Comparison of ENCODE assay signal across 38 cellular contexts in genomic region chr14:20583908-20584307, GRCh38. TPM values are rescaled to one million over a fixed set of nuclear protein-coding genes. Genes with fewer than 3 reads are reported as not detected.
"Had no signal": no experiment of that assay in that cellular context is flagged by ENCODE, and none has a peak within 500 bp of the region (broad histone marks: within the 10 kb centered on the region; RNA-seq: fewer than 3 reads in every experiment).

No MANE protein-coding gene starts in this region.

- H3K4me3 ChIP-seq: pancreas, psoas muscle, sigmoid colon, uterus had no signal

- H3K4me1 Mint-ChIP-seq: activated naive CD4-positive, alpha-beta T cell treated with anti-CD3 and anti-CD28 coated beads, Interleukin-2, amount 50 U/mL, for 24 hours; activated naive CD8-positive, alpha-beta T cell treated with anti-CD3 and anti-CD28 coated beads, Interleukin-2, amount 50 U/mL, for 24 hours; immature natural killer cell; stimulated activated memory B cell treated with anti-CD40 and anti-IgM and Interleukin-4, amounts not matched to agents 10 μg/mL and 1 μg/mL and 100 μg/mL, for 72 hours; stimulated activated naive CD8-positive, alpha-beta T cell treated with anti-CD3 and anti-CD28 coated beads, Interleukin-15, amount 100 ng/mL, for 72 hours had no signal

- H3K9me3 Mint-ChIP-seq: activated CD8-positive, alpha-beta T cell treated with anti-CD3 and anti-CD28 coated beads for 36 hours; activated T-helper 2 cell treated with anti-CD3 and anti-CD28 coated beads, Interferon-gamma antibody, Interleukin-2, Interleukin-4, amounts not matched to agents 10 μg/mL and 5 μg/mL and 100 μg/mL, durations not matched to agents 14 hours and 24 hours and 36 hours; immature natural killer cell; stimulated activated naive CD8-positive, alpha-beta T cell treated with anti-CD3 and anti-CD28 coated beads, Interleukin-15, amount 100 ng/mL, for 72 hours; type B pancreatic cell had no signal

- DNase-seq: activated CD4-positive, alpha-beta T cell treated with anti-CD3 and anti-CD28 coated beads, Interleukin-2, amount 50 U/mL, for 1 hour; activated CD4-positive, CD25-positive, alpha-beta regulatory T cell treated with anti-CD3 and anti-CD28 coated beads, Interleukin-2, amount 50 U/mL, for 72 hours; activated CD8-positive, alpha-beta T cell treated with anti-CD3 and anti-CD28 coated beads for 36 hours; activated naive CD8-positive, alpha-beta T cell treated with anti-CD3 and anti-CD28 coated beads, Interleukin-2, amount 50 U/mL, for 24 hours; activated T-cell treated with anti-CD3 and anti-CD28 coated beads, Interleukin-2, amount 50 U/mL, for 4 hours; amygdala; caudate nucleus; cortex of kidney; foreskin fibroblast; head of caudate nucleus; hypothalamus; immature natural killer cell; kidney; left colon; midbrain; naive thymus-derived CD4-positive, alpha-beta T cell; pancreas; psoas muscle; sigmoid colon; small intestine; stimulated activated CD4-positive, alpha-beta T cell treated with anti-CD3 and anti-CD28 coated beads, Interleukin-1b, Interleukin-23, amount 100 ng/mL, for 48 hours; stimulated activated CD4-positive, alpha-beta T cell treated with anti-CD3 and anti-CD28 coated beads, Interleukin-4, amount 100 ng/mL, for 4 hours; stimulated activated CD8-positive, alpha-beta memory T cell treated with anti-CD3 and anti-CD28 coated beads, Interleukin-4, amount 100 ng/mL, for 48 hours; stimulated activated naive CD8-positive, alpha-beta T cell treated with anti-CD3 and anti-CD28 coated beads, Interleukin-15, amount 100 ng/mL, for 72 hours; substantia nigra; T-helper 9 cell; uterus; WERI-Rb-1 had no signal

- ATAC-seq: activated CD8-positive, alpha-beta T cell treated with anti-CD3 and anti-CD28 coated beads for 36 hours; activated naive CD8-positive, alpha-beta T cell treated with anti-CD3 and anti-CD28 coated beads, Interleukin-2, amount 50 U/mL, for 24 hours; activated T-cell treated with anti-CD3 and anti-CD28 coated beads, Interleukin-2, amount 50 U/mL, for 4 hours; esophagus mucosa; left colon; naive thymus-derived CD4-positive, alpha-beta T cell; pancreas; psoas muscle; stimulated activated memory B cell treated with anti-CD40 and anti-IgM and Interleukin-4, amounts not matched to agents 10 μg/mL and 1 μg/mL and 100 μg/mL, for 72 hours; stimulated activated naive CD8-positive, alpha-beta T cell treated with anti-CD3 and anti-CD28 coated beads, Interleukin-15, amount 100 ng/mL, for 72 hours had no signal

- H3K27me3 Mint-ChIP-seq: activated CD8-positive, alpha-beta T cell treated with anti-CD3 and anti-CD28 coated beads for 36 hours; stimulated activated naive CD8-positive, alpha-beta T cell treated with anti-CD3 and anti-CD28 coated beads, Interleukin-15, amount 100 ng/mL, for 72 hours had no signal

- H3K4me3 Mint-ChIP-seq: activated CD8-positive, alpha-beta T cell treated with anti-CD3 and anti-CD28 coated beads for 36 hours; activated naive CD4-positive, alpha-beta T cell treated with anti-CD3 and anti-CD28 coated beads, Interleukin-2, amount 50 U/mL, for 24 hours; activated naive CD8-positive, alpha-beta T cell treated with anti-CD3 and anti-CD28 coated beads, Interleukin-2, amount 50 U/mL, for 24 hours; activated T-cell treated with anti-CD3 and anti-CD28 coated beads, Interleukin-2, amount 50 U/mL, for 4 hours; immature natural killer cell; naive thymus-derived CD4-positive, alpha-beta T cell; stimulated activated memory B cell treated with anti-CD40 and anti-IgM and Interleukin-4, amounts not matched to agents 10 μg/mL and 1 μg/mL and 100 μg/mL, for 72 hours; stimulated activated naive CD8-positive, alpha-beta T cell treated with anti-CD3 and anti-CD28 coated beads, Interleukin-15, amount 100 ng/mL, for 72 hours; type B pancreatic cell had no signal

- H3K27me3 ChIP-seq: sigmoid colon had no signal

- H3K4me1 ChIP-seq: pancreas, psoas muscle, sigmoid colon, uterus had no signal

- H3K36me3 Mint-ChIP-seq: immature natural killer cell; stimulated activated memory B cell treated with anti-CD40 and anti-IgM and Interleukin-4, amounts not matched to agents 10 μg/mL and 1 μg/mL and 100 μg/mL, for 72 hours; type B pancreatic cell had no signal

- H3K9me3 ChIP-seq: pancreas, psoas muscle, sigmoid colon, uterus had no signal

- H3K36me3 ChIP-seq: pancreas, sigmoid colon, uterus, WERI-Rb-1 had no signal

- H3K27ac Mint-ChIP-seq: activated CD8-positive, alpha-beta T cell treated with anti-CD3 and anti-CD28 coated beads for 36 hours; activated naive CD4-positive, alpha-beta T cell treated with anti-CD3 and anti-CD28 coated beads, Interleukin-2, amount 50 U/mL, for 24 hours; activated naive CD8-positive, alpha-beta T cell treated with anti-CD3 and anti-CD28 coated beads, Interleukin-2, amount 50 U/mL, for 24 hours; activated T-helper 2 cell treated with anti-CD3 and anti-CD28 coated beads, Interferon-gamma antibody, Interleukin-2, Interleukin-4, amounts not matched to agents 10 μg/mL and 5 μg/mL and 100 μg/mL, durations not matched to agents 14 hours and 24 hours and 36 hours; immature natural killer cell; naive thymus-derived CD4-positive, alpha-beta T cell; stimulated activated memory B cell treated with anti-CD40 and anti-IgM and Interleukin-4, amounts not matched to agents 10 μg/mL and 1 μg/mL and 100 μg/mL, for 72 hours; stimulated activated naive CD8-positive, alpha-beta T cell treated with anti-CD3 and anti-CD28 coated beads, Interleukin-15, amount 100 ng/mL, for 72 hours; type B pancreatic cell had no signal

- H3K27ac ChIP-seq: pancreas, psoas muscle, sigmoid colon, uterus, WERI-Rb-1 had no signal

RNA-seq across cellular contexts. Expression of gene RNASE11, which starts 3.9 kb away (rescaled TPM):
- total RNA-seq: activated CD8-positive, alpha-beta T cell treated with anti-CD3 and anti-CD28 coated beads for 36 hours; activated T-cell treated with anti-CD3 and anti-CD28 coated beads, Interleukin-2, amount 50 U/mL, for 4 hours; activated T-helper 2 cell treated with anti-CD3 and anti-CD28 coated beads, Interferon-gamma antibody, Interleukin-2, Interleukin-4, amounts not matched to agents 10 μg/mL and 5 μg/mL and 100 μg/mL, durations not matched to agents 14 hours and 24 hours and 36 hours; chondrocyte; endothelial cell of umbilical vein; esophagus mucosa; kidney; left colon; lower leg skin; naive thymus-derived CD4-positive, alpha-beta T cell; pancreas; psoas muscle; sigmoid colon; uterus had no signal
- polyA plus RNA-seq: endothelial cell of umbilical vein; immature natural killer cell; naive thymus-derived CD4-positive, alpha-beta T cell; neural cell; pancreas; psoas muscle; sigmoid colon; small intestine had no signal

RNA-seq across cellular contexts. Expression of gene RNASE12, which starts 7.3 kb away (rescaled TPM):
- total RNA-seq: activated CD8-positive, alpha-beta T cell treated with anti-CD3 and anti-CD28 coated beads for 36 hours; activated T-cell treated with anti-CD3 and anti-CD28 coated beads, Interleukin-2, amount 50 U/mL, for 4 hours; activated T-helper 2 cell treated with anti-CD3 and anti-CD28 coated beads, Interferon-gamma antibody, Interleukin-2, Interleukin-4, amounts not matched to agents 10 μg/mL and 5 μg/mL and 100 μg/mL, durations not matched to agents 14 hours and 24 hours and 36 hours; chondrocyte; endothelial cell of umbilical vein; esophagus mucosa; kidney; left colon; lower leg skin; naive thymus-derived CD4-positive, alpha-beta T cell; pancreas; psoas muscle; sigmoid colon; uterus had no signal
- polyA plus RNA-seq: endothelial cell of umbilical vein; immature natural killer cell; naive thymus-derived CD4-positive, alpha-beta T cell; neural cell; pancreas; psoas muscle; sigmoid colon; small intestine; thymus had no signal

RNA-seq across cellular contexts. Expression of gene RNASE9, which starts 23.1 kb away (rescaled TPM):
- total RNA-seq: activated CD8-positive, alpha-beta T cell treated with anti-CD3 and anti-CD28 coated beads for 36 hours; activated T-cell treated with anti-CD3 and anti-CD28 coated beads, Interleukin-2, amount 50 U/mL, for 4 hours; activated T-helper 2 cell treated with anti-CD3 and anti-CD28 coated beads, Interferon-gamma antibody, Interleukin-2, Interleukin-4, amounts not matched to agents 10 μg/mL and 5 μg/mL and 100 μg/mL, durations not matched to agents 14 hours and 24 hours and 36 hours; chondrocyte; endothelial cell of umbilical vein; esophagus mucosa; kidney; left colon; lower leg skin; naive thymus-derived CD4-positive, alpha-beta T cell; pancreas; psoas muscle; sigmoid colon; uterus had no signal
- polyA plus RNA-seq: endothelial cell of umbilical vein; immature natural killer cell; naive thymus-derived CD4-positive, alpha-beta T cell; neural cell; pancreas; psoas muscle; sigmoid colon; small intestine had no signal

RNA-seq across cellular contexts. Expression of gene OR6S1, which starts 57.6 kb away (rescaled TPM):
- total RNA-seq: activated CD8-positive, alpha-beta T cell treated with anti-CD3 and anti-CD28 coated beads for 36 hours; activated T-cell treated with anti-CD3 and anti-CD28 coated beads, Interleukin-2, amount 50 U/mL, for 4 hours; activated T-helper 2 cell treated with anti-CD3 and anti-CD28 coated beads, Interferon-gamma antibody, Interleukin-2, Interleukin-4, amounts not matched to agents 10 μg/mL and 5 μg/mL and 100 μg/mL, durations not matched to agents 14 hours and 24 hours and 36 hours; chondrocyte; endothelial cell of umbilical vein; esophagus mucosa; kidney; left colon; lower leg skin; naive thymus-derived CD4-positive, alpha-beta T cell; pancreas; psoas muscle; sigmoid colon; uterus had no signal
- polyA plus RNA-seq: endothelial cell of umbilical vein; immature natural killer cell; naive thymus-derived CD4-positive, alpha-beta T cell; neural cell; pancreas; psoas muscle; sigmoid colon; small intestine; thymus had no signal
